ENCODE assay signal across 33 cellular contexts in genomic region chr5:178267245-178267644, GRCh38.
"Had no signal": no experiment of that assay in that cellular context is flagged by ENCODE, and none has a peak within 500 bp of the region (broad histone marks: within the 10 kb centered on the region; RNA-seq: fewer than 3 reads in every experiment).

No MANE protein-coding gene starts in this region.

- H3K36me3 Mint-ChIP-seq: activated CD4-positive, alpha-beta memory T cell treated with anti-CD3 and anti-CD28 coated beads for 36 hours; activated CD8-positive, alpha-beta memory T cell treated with anti-CD3 and anti-CD28 coated beads, Interleukin-2, amount 10 ng/mL, durations not matched to agents 7 days and 5 days; activated naive CD8-positive, alpha-beta T cell had no signal

- H3K27ac ChIP-seq: brain microvascular endothelial cell, esophagus muscularis mucosa, foreskin keratinocyte, gastroesophageal sphincter had no signal

- H3K9me3 ChIP-seq: esophagus muscularis mucosa, gastroesophageal sphincter had no signal

- ATAC-seq: activated CD4-positive, alpha-beta T cell treated with anti-CD3 and anti-CD28 coated beads for 36 hours; activated CD8-positive, alpha-beta memory T cell treated with anti-CD3 and anti-CD28 coated beads, Interleukin-2, amount 10 ng/mL, durations not matched to agents 7 days and 5 days; activated CD8-positive, alpha-beta T cell treated with anti-CD3 and anti-CD28 coated beads, Interleukin-2, amount 10 ng/mL, durations not matched to agents 7 days and 5 days; activated T-cell treated with anti-CD3 and anti-CD28 coated beads, Interleukin-2, amount 50 U/mL, for 4 hours; activated T-helper 17 cell treated with anti-CD3 and anti-CD28 coated beads, Interleukin-2, amount 50 U/mL, for 72 hours; effector memory CD8-positive, alpha-beta T cell; foreskin keratinocyte; gastroesophageal sphincter; T-helper 17 cell had no signal

- H3K36me3 ChIP-seq: brain microvascular endothelial cell, esophagus muscularis mucosa, gastroesophageal sphincter had no signal

- H3K27me3 Mint-ChIP-seq: activated CD4-positive, alpha-beta memory T cell treated with anti-CD3 and anti-CD28 coated beads for 36 hours; activated CD4-positive, alpha-beta T cell treated with anti-CD3 and anti-CD28 coated beads for 36 hours; activated CD4-positive, alpha-beta T cell treated with anti-CD3 and anti-CD28 coated beads, Interleukin-2, amount 10 ng/mL, durations not matched to agents 24 days and 14 days; activated CD8-positive, alpha-beta memory T cell treated with anti-CD3 and anti-CD28 coated beads, Interleukin-2, amount 10 ng/mL, durations not matched to agents 7 days and 5 days; activated naive CD8-positive, alpha-beta T cell had no signal

- H3K9me3 Mint-ChIP-seq: activated T-helper 17 cell treated with anti-CD3 and anti-CD28 coated beads, Interleukin-2, amount 50 U/mL, for 72 hours; effector memory CD8-positive, alpha-beta T cell had no signal

- DNase-seq: activated CD4-positive, alpha-beta memory T cell treated with anti-CD3 and anti-CD28 coated beads for 36 hours; activated CD4-positive, alpha-beta T cell treated with anti-CD3 and anti-CD28 coated beads for 36 hours; activated CD4-positive, alpha-beta T cell treated with anti-CD3 and anti-CD28 coated beads, Interleukin-2, amount 10 ng/mL, durations not matched to agents 24 days and 14 days; activated CD4-positive, CD25-positive, alpha-beta regulatory T cell; activated CD4-positive, CD25-positive, alpha-beta regulatory T cell treated with anti-CD3 and anti-CD28 coated beads, Interleukin-2, amount 50 U/mL, for 72 hours; activated CD8-positive, alpha-beta memory T cell treated with anti-CD3 and anti-CD28 coated beads, Interleukin-2, amount 10 ng/mL, durations not matched to agents 7 days and 5 days; activated CD8-positive, alpha-beta memory T cell treated with anti-CD3 and anti-CD28 coated beads, Interleukin-2, amount 50 U/mL, for 4 hours; activated CD8-positive, alpha-beta T cell treated with anti-CD3 and anti-CD28 coated beads, Interleukin-2, amount 10 ng/mL, durations not matched to agents 7 days and 5 days; activated effector memory CD4-positive, alpha-beta T cell treated with Interleukin-2 at 50 U/mL for 16 hours; activated gamma-delta T cell treated with Interleukin-2 at 50 U/mL for 16 hours; activated naive CD4-positive, alpha-beta T cell treated with anti-CD3 and anti-CD28 coated beads, Interleukin-2, amount 50 U/mL, for 16 hours; activated naive CD4-positive, alpha-beta T cell treated with Interleukin-2 at 50 U/mL for 16 hours; activated T-cell treated with anti-CD3 and anti-CD28 coated beads for 4 hours; activated T-cell treated with anti-CD3 and anti-CD28 coated beads, Interleukin-2, amount 50 U/mL, for 4 hours; amniotic stem cell; anterior cingulate cortex; brain microvascular endothelial cell; caudate nucleus; cortex of kidney; dermis blood vessel endothelial cell; effector CD4-positive, alpha-beta T cell; effector memory CD8-positive, alpha-beta T cell; erythroblast; foreskin keratinocyte; T-helper 1 cell; T-helper 17 cell had no signal

- H3K4me3 ChIP-seq: esophagus muscularis mucosa, gastroesophageal sphincter had no signal

- H3K4me1 Mint-ChIP-seq: activated CD4-positive, alpha-beta T cell treated with anti-CD3 and anti-CD28 coated beads for 36 hours; activated CD4-positive, alpha-beta T cell treated with anti-CD3 and anti-CD28 coated beads, Interleukin-2, amount 10 ng/mL, durations not matched to agents 24 days and 14 days; activated T-helper 17 cell treated with anti-CD3 and anti-CD28 coated beads, Interleukin-2, amount 50 U/mL, for 72 hours had no signal

- H3K4me1 ChIP-seq: esophagus muscularis mucosa, foreskin keratinocyte, gastroesophageal sphincter had no signal

- H3K27ac Mint-ChIP-seq: activated CD4-positive, alpha-beta memory T cell treated with anti-CD3 and anti-CD28 coated beads for 36 hours; activated CD4-positive, alpha-beta T cell treated with anti-CD3 and anti-CD28 coated beads for 36 hours; activated CD4-positive, alpha-beta T cell treated with anti-CD3 and anti-CD28 coated beads, Interleukin-2, amount 10 ng/mL, durations not matched to agents 24 days and 14 days; activated CD8-positive, alpha-beta memory T cell treated with anti-CD3 and anti-CD28 coated beads, Interleukin-2, amount 10 ng/mL, durations not matched to agents 7 days and 5 days; activated CD8-positive, alpha-beta T cell treated with anti-CD3 and anti-CD28 coated beads, Interleukin-2, amount 10 ng/mL, durations not matched to agents 7 days and 5 days; activated naive CD8-positive, alpha-beta T cell; activated T-helper 17 cell treated with anti-CD3 and anti-CD28 coated beads, Interleukin-2, amount 50 U/mL, for 72 hours; effector memory CD8-positive, alpha-beta T cell; T-helper 17 cell had no signal

- FAIRE-seq: astrocyte, bronchial epithelial cell, colon had no signal

- H3K27me3 ChIP-seq: brain microvascular endothelial cell, esophagus muscularis mucosa, foreskin keratinocyte, gastroesophageal sphincter had no signal

- H3K4me3 Mint-ChIP-seq: activated CD4-positive, alpha-beta memory T cell treated with anti-CD3 and anti-CD28 coated beads for 36 hours; activated CD4-positive, alpha-beta T cell treated with anti-CD3 and anti-CD28 coated beads for 36 hours; activated CD4-positive, alpha-beta T cell treated with anti-CD3 and anti-CD28 coated beads, Interleukin-2, amount 10 ng/mL, durations not matched to agents 24 days and 14 days; activated CD8-positive, alpha-beta memory T cell treated with anti-CD3 and anti-CD28 coated beads, Interleukin-2, amount 10 ng/mL, durations not matched to agents 7 days and 5 days; activated CD8-positive, alpha-beta T cell treated with anti-CD3 and anti-CD28 coated beads, Interleukin-2, amount 10 ng/mL, durations not matched to agents 7 days and 5 days; activated naive CD8-positive, alpha-beta T cell; activated T-cell treated with anti-CD3 and anti-CD28 coated beads, Interleukin-2, amount 50 U/mL, for 4 hours; activated T-helper 17 cell treated with anti-CD3 and anti-CD28 coated beads, Interleukin-2, amount 50 U/mL, for 72 hours; effector memory CD8-positive, alpha-beta T cell; T-helper 17 cell had no signal
